ENCODE assay signal across 8 cellular contexts in genomic region chrX:54182864-54183613, GRCh38. TPM values are rescaled to one million over a fixed set of nuclear protein-coding genes. Genes with fewer than 3 reads are reported as not detected.
DNase-seq lines count a peak whose midpoint lies in the region; ATAC-seq and TF ChIP-seq lines count a peak whose summit lies in the region.

FAM120C (minus strand) TSS chrX:54183254; CDS start chrX:54183198, 56 bp downstream.

- peaks cover 7% of the 10 kb centered on the region for H3K4me1 ChIP-seq in A673 (ENCODE audit: insufficient read depth, low read length, poor library complexity, severe bottlenecking)

- intact Hi-C loops in A673 (cut with micrococcal nuclease; ENCODE audit: unreplicated experiment), result loop anchor here (5.0 kb wide), 1 partner anchor 174 kb away; the partner anchor contains the start of gene WNK3

- no TSS peak for BruUV-seq in A673 (replicated peaks; lab: Mats Ljungman, UMichigan)

- H3K27ac ChIP-seq in A673 (ENCODE audit: low read depth, low read length, poor library complexity, severe bottlenecking), result peak within 1 kb of the TSS; percentile 80

- CTCF ChIA-PET in A673 (lab: Charles Lee), result no interaction called here

- no peaks in the 10 kb centered on the region for H3K9me3 ChIP-seq in A673 (ENCODE audit: low read depth, low read length, poor library complexity, severe bottlenecking)

- no peak for TF ChIP-seq CTCF in A673 (conservative IDR thresholded peaks at IDR 0.05; ENCODE audit: low read depth, low read length)

- DNase-seq in A673 (ENCODE audit: low spot score) (peak; percentile 84), NCI-H446 (lab: John Stamatoyannopoulos, UW) (peak; percentile 63 to 76), cerebellar cortex (ENCODE audit: low spot score) (peak; percentile 78), kidney glomerular epithelial cell (lab: John Stamatoyannopoulos, UW) (peak; percentile 40)
- peak; percentile 75 for DNase-seq in stimulated activated CD4-positive, alpha-beta T cell treated with anti-CD3 and anti-CD28 coated beads, Interleukin-15, amount 100 ng/mL, for 24 hours

- no peaks in the 10 kb centered on the region for H3K36me3 ChIP-seq in A673 (ENCODE audit: insufficient read depth, low read length, poor library complexity, severe bottlenecking)

- H3K27me3 ChIP-seq in A673 (replicated peaks; ENCODE audit: insufficient read depth, low read depth, low read length, poor library complexity), result no peaks in the 10 kb centered on the region

- ATAC-seq in GM18868 (IDR thresholded peaks at IDR 0.05; ENCODE audit: unreplicated experiment) (peak; percentile 38), HG03135 (IDR thresholded peaks at IDR 0.05; ENCODE audit: unreplicated experiment) (peak; percentile 52)
- peak; percentile 55 to 67 for ATAC-seq in activated CD4-positive, CD25-positive, alpha-beta regulatory T cell treated with anti-CD3 and anti-CD28 coated beads, Interleukin-2, amount 50 U/mL, for 24 hours

- POLR2A ChIA-PET in A673 (lab: Charles Lee; ENCODE audit: low non-redundant PET), result interaction anchor here (0.6 to 0.7 kb wide), 2 partner anchors 106 to 276 kb away, joined by 3 read pairs; no protein-coding TSS in a partner anchor

- H3K4me3 ChIP-seq in A673 (ENCODE audit: low read depth, low read length, poor library complexity, severe bottlenecking), result peak within 1 kb of the TSS; percentile 58

RNA-seq across cellular contexts. Expression of gene FAM120C, which starts in this region (rescaled TPM):
- total RNA-seq in A673 (2021), result 17.4 and 21.8 TPM in 2 replicates

Comparison
In these comparisons a context has a peak if more than half of its experiments do, and no peak if none do; other contexts are left out.
1. Peak in every context shown above with its lines: DNase-seq, ATAC-seq, H3K4me3 ChIP-seq and H3K27ac ChIP-seq.